1 cellular context compared by ENCODE assay signal in genomic region chr1:37143818-37144217, GRCh38.
TF ChIP-seq lines count a peak whose summit lies in the region.

No MANE protein-coding gene starts in this region.

TF ChIP-seq in WTC11, 78 proteins besides CTCF, POLR2A, EP300 and RAD21 (continued from another document):
- TF ChIP-seq USF1 (CRISPR knock-in tag; IDR thresholded peaks at IDR 0.05) = no peak
- no peak for TF ChIP-seq KAT7 (CRISPR knock-in tag; IDR thresholded peaks at IDR 0.05; ENCODE audit: borderline replicate concordance)
- TF ChIP-seq ZNF532 (CRISPR knock-in tag; IDR thresholded peaks at IDR 0.05; ENCODE audit: borderline replicate concordance) = no peak
- TF ChIP-seq ZSCAN18 (CRISPR knock-in tag; IDR thresholded peaks at IDR 0.05) = no peak
- TF ChIP-seq PRDM15 (CRISPR knock-in tag; IDR thresholded peaks at IDR 0.05) = no peak
- TF ChIP-seq MAX (CRISPR knock-in tag; IDR thresholded peaks at IDR 0.05) = no peak
- TF ChIP-seq ZNF512 (CRISPR knock-in tag; IDR thresholded peaks at IDR 0.05; ENCODE audit: borderline replicate concordance) = no peak
- TF ChIP-seq NR2C2 (CRISPR knock-in tag; IDR thresholded peaks at IDR 0.05) = no peak
